In the genomic region with DNA sequence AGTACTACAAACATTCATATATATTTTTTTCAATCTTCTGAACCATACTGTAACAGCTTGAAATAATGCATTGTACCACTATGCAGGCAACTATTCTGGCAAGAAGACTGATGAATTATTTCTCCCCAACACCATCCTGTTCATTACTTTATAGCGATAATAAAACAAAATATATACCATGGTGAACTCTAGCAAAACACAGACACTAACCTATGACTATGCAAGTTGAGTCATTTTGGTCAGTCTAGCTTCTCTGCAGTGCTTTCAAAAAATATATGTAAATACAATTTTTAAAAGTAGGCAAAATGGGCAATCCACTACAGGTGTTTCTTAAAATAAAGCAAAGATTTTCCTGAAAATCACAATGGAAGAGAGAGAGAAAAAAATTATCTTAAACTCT, we compare ENCODE assay signal across 26 cellular contexts.
"Had no signal": no experiment of that assay in that cellular context is flagged by ENCODE, and none has a peak within 500 bp of the region (broad histone marks: within the 10 kb centered on the region; RNA-seq: fewer than 3 reads in every experiment).

No MANE protein-coding gene starts in this region.

- H3K36me3 ChIP-seq: uterus had no signal

- H3K4me1 ChIP-seq: suprapubic skin, testis, thyroid gland, upper lobe of left lung, upper lobe of right lung, uterus had no signal

- H3K9me3 ChIP-seq: stomach, suprapubic skin, testis, thoracic aorta, thyroid gland, tibial artery, tibial nerve, transverse colon, upper lobe of left lung, upper lobe of right lung, uterus, vagina had no signal

- ATAC-seq: stimulated activated effector memory CD8-positive, alpha-beta T cell treated with anti-CD3 and anti-CD28 coated beads, Interleukin-12 subunit alpha, Interleukin-12 subunit beta, amount 100 ng/mL, for 72 hours; stimulated activated memory B cell treated with anti-CD40 and anti-IgM and Interleukin-4, amounts not matched to agents 10 μg/mL and 1 μg/mL and 100 μg/mL, for 72 hours; stimulated activated naive B cell treated with anti-CD40 and anti-IgM and Interleukin-4, amounts not matched to agents 10 μg/mL and 1 μg/mL and 100 μg/mL, for 72 hours; stimulated activated naive CD8-positive, alpha-beta T cell treated with anti-CD3 and anti-CD28 coated beads, Interleukin-15, amount 100 ng/mL, for 72 hours; stimulated activated naive CD8-positive, alpha-beta T cell treated with anti-CD3 and anti-CD28 coated beads, Interleukin-15, Interleukin-2, amounts not matched to agents 100 U/mL and 50 U/mL, for 24 hours; upper lobe of right lung had no signal

- H3K27ac ChIP-seq: stomach, suprapubic skin, testis, thoracic aorta, thyroid gland, tibial artery, tibial nerve, transverse colon, upper lobe of left lung, upper lobe of right lung, uterus, vagina had no signal

- H3K27me3 ChIP-seq: stomach, suprapubic skin, testis, thyroid gland, tibial artery, tibial nerve, transverse colon, upper lobe of left lung, upper lobe of right lung, uterus, vagina had no signal

- H3K4me3 ChIP-seq: stomach, suprapubic skin, testis, thoracic aorta, thyroid gland, tibial artery, tibial nerve, transverse colon, upper lobe of left lung, upper lobe of right lung, uterus, vagina had no signal

- DNase-seq: stimulated activated CD4-positive, alpha-beta T cell treated with anti-CD3 and anti-CD28 coated beads, Interleukin-2, amount 100 ng/mL, for 48 hours; stimulated activated CD4-positive, alpha-beta T cell treated with anti-CD3 and anti-CD28 coated beads, Interleukin-4, amount 100 ng/mL, for 1 hour; stimulated activated CD4-positive, alpha-beta T cell treated with anti-CD3 and anti-CD28 coated beads, Interleukin-4, amount 100 ng/mL, for 24 hours; stimulated activated CD4-positive, alpha-beta T cell treated with anti-CD3 and anti-CD28 coated beads, Interleukin-4, amount 100 ng/mL, for 4 hours; stimulated activated CD8-positive, alpha-beta memory T cell treated with anti-CD3 and anti-CD28 coated beads, Interleukin-4, amount 100 ng/mL, for 48 hours; stimulated activated naive B cell treated with anti-CD40 and anti-IgM and Interleukin-4, amounts not matched to agents 10 μg/mL and 1 μg/mL and 100 μg/mL, for 72 hours; stimulated activated naive CD4-positive, alpha-beta T cell; stimulated activated naive CD4-positive, alpha-beta T cell treated with Interleukin-2 at 50 U/mL for 16 hours; stimulated activated naive CD8-positive, alpha-beta T cell treated with anti-CD3 and anti-CD28 coated beads, Interleukin-15, amount 100 ng/mL, for 72 hours; stimulated activated naive CD8-positive, alpha-beta T cell treated with anti-CD3 and anti-CD28 coated beads, Interleukin-15, Interleukin-2, amounts not matched to agents 100 U/mL and 50 U/mL, for 24 hours; stomach; substantia nigra; testis; thyroid gland; tibial artery; transverse colon; trophoblast cell; upper lobe of left lung; upper lobe of right lung; uterus had no signal
